22 cellular contexts compared by ENCODE assay signal in genomic region chr5:136722086-136722485, GRCh38.
"Had no signal": no experiment of that assay in that cellular context is flagged by ENCODE, and none has a peak within 500 bp of the region (broad histone marks: within the 10 kb centered on the region; RNA-seq: fewer than 3 reads in every experiment).

No MANE protein-coding gene starts in this region.

- H3K27ac ChIP-seq: colonic mucosa, coronary artery, dorsolateral prefrontal cortex, esophagus muscularis mucosa, esophagus squamous epithelium, foreskin keratinocyte, gastrocnemius medialis, gastroesophageal sphincter, heart left ventricle, heart right ventricle had no signal

- H3K4me3 ChIP-seq: colonic mucosa, coronary artery, dorsolateral prefrontal cortex, esophagus muscularis mucosa, esophagus squamous epithelium, gastrocnemius medialis, gastroesophageal sphincter, heart left ventricle, heart right ventricle had no signal

- H3K27me3 ChIP-seq: colonic mucosa, esophagus muscularis mucosa, esophagus squamous epithelium, foreskin keratinocyte, gastrocnemius medialis, gastroesophageal sphincter had no signal

- H3K9me3 ChIP-seq: colonic mucosa, esophagus muscularis mucosa, esophagus squamous epithelium, gastrocnemius medialis, gastroesophageal sphincter, heart left ventricle, heart right ventricle had no signal

- H3K4me1 ChIP-seq: colonic mucosa, esophagus muscularis mucosa, esophagus squamous epithelium, foreskin keratinocyte, gastrocnemius medialis, gastroesophageal sphincter, heart left ventricle, heart right ventricle had no signal

- H3K36me3 ChIP-seq: colonic mucosa, esophagus muscularis mucosa, esophagus squamous epithelium, gastrocnemius medialis, gastroesophageal sphincter, heart left ventricle, heart right ventricle had no signal

- DNase-seq: colonic mucosa; cortex of kidney; dermis blood vessel endothelial cell; dorsolateral prefrontal cortex; effector CD4-positive, alpha-beta T cell; effector CD8-positive, alpha-beta T cell; effector memory CD4-positive, alpha-beta T cell; effector memory CD8-positive, alpha-beta T cell; endodermal cell; erythroblast; esophagus squamous epithelium; foreskin fibroblast; foreskin keratinocyte; foreskin melanocyte; gastrocnemius medialis; glutamatergic neuron; head of caudate nucleus; heart left ventricle; heart right ventricle had no signal
